In the genomic region with DNA sequence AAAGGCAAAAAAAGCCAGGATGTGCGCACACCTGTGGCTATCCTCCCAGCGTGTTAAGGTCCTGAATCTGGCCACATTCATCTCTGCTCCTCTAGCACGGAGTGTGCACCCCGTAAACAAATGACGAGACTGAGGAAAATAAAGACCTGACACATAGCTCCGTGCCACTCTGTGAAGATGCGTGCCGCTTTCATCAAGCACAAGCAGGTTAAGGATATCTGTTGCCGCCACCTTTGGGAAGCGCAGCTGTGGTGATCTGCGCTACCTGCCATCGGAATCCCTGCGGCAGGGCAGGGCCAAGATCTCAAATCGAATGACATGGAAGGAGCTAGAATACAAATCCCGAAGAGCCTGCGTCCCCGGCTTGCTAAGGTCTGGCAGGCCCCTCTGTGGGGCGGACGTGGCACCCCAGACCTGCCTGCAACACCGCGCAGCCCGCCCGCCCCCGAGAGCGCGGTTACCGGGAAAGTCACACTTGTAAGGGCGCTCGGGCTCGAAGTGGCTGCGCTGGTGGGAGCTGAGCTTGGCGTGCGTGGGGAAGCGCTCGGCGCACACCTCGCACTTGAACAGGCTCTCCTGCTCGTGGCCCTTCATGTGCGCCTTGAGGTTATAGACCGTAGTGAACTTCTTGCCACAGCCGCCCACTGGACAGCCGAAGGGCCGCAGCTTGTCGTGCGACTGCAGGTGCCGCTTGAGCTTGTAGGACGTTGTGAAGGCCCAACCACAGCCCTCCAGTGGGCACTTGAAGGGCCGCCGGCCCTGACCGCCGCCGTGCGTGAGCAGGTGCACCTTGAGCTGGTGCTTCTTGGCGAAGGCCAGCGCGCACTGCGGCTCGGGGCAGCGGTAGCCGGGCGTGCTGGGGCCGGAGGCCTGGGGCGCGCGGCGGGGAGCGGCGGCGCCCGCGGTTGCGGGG, we compare ENCODE assay signal across 8 cellular contexts. TPM values are rescaled to one million over a fixed set of nuclear protein-coding genes. Genes with fewer than 3 reads are reported as not detected.
DNase-seq lines count a peak whose midpoint lies in the region; ATAC-seq, FAIRE-seq and TF ChIP-seq lines count a peak whose summit lies in the region.

No MANE protein-coding gene starts in this region.

- no peaks in the 10 kb centered on the region for H3K9me3 Mint-ChIP-seq in central memory CD8-positive, alpha-beta T cell

- peak in 1 of 2 experiments; percentile 33; a peak in 2 of 4 replicates for TF ChIP-seq POLR2A in HepG2 (IDR thresholded peaks at IDR 0.05; ENCODE audit: insufficient read depth in 1 of 2, low read depth in 2 of 2, low read length in 2 of 2)

- ATAC-seq in GM19467 (IDR thresholded peaks at IDR 0.05; ENCODE audit: unreplicated experiment) (peak; percentile 21), HG03521 (IDR thresholded peaks at IDR 0.05; ENCODE audit: unreplicated experiment) (peak; percentile 13), T-helper 17 cell (no peak), HepG2 (peak; percentile 26)
- no peak for ATAC-seq in central memory CD8-positive, alpha-beta T cell (replicated peaks; ENCODE audit: extremely low read depth, poor library complexity, severe bottlenecking)

- H3K27ac ChIP-seq in HepG2 (ENCODE audit: extremely low read length, insufficient read depth, low read length): peak overlapping the region; percentile 90

- peak overlapping the region; percentile 91 for H3K4me3 Mint-ChIP-seq in T-helper 17 cell
- peak overlapping the region; percentile 79 for H3K4me3 Mint-ChIP-seq in central memory CD8-positive, alpha-beta T cell

- no peak for TF ChIP-seq RAD21 in HepG2 (CRISPR knock-in tag; IDR thresholded peaks at IDR 0.05)

- BruUV-seq in HepG2 (replicated peaks; lab: Mats Ljungman, UMichigan): no TSS peak

- peaks cover 49% of the 10 kb centered on the region for H3K79me2 ChIP-seq in HepG2 (ENCODE audit: insufficient read depth, low read length)

- WGBS in HepG2 (ENCODE audit: low lambda C conversion rate): 2% methylated on average over 26 of the region's 72 CpGs

- peak; percentile 16 for TF ChIP-seq CTCF in HepG2 (CRISPR knock-in tag; IDR thresholded peaks at IDR 0.05)

- peaks cover under 1% of the 10 kb centered on the region for H3K36me3 Mint-ChIP-seq in T-helper 17 cell (ENCODE audit: low read depth)
- peaks cover 29% of the 10 kb centered on the region for H3K36me3 Mint-ChIP-seq in central memory CD8-positive, alpha-beta T cell (ENCODE audit: insufficient read depth)

- peaks cover 21% of the 10 kb centered on the region for H4K20me1 ChIP-seq in HepG2 (ENCODE audit: insufficient read depth, low read length)

- H3K27me3 Mint-ChIP-seq in T-helper 17 cell: no peaks in the 10 kb centered on the region
- H3K27me3 Mint-ChIP-seq in central memory CD8-positive, alpha-beta T cell: no peaks in the 10 kb centered on the region

- peaks cover 35% of the 10 kb centered on the region for H3K4me1 Mint-ChIP-seq in T-helper 17 cell
- peaks cover 41% of the 10 kb centered on the region for H3K4me1 Mint-ChIP-seq in central memory CD8-positive, alpha-beta T cell

- peak overlapping the region; percentile 90 for H3K27ac Mint-ChIP-seq in T-helper 17 cell
- H3K27ac Mint-ChIP-seq in central memory CD8-positive, alpha-beta T cell (ENCODE audit: low read depth): peak overlapping the region; percentile 81

- intact Hi-C loops in HepG2 (cut with micrococcal nuclease; ENCODE audit: unreplicated experiment): no loop called here

- CTCF ChIA-PET in HepG2 (lab: Yijun Ruan, JAX; ENCODE audit: low intra/inter-chr PET ratio, low total read pairs): no interaction called here

- no peak for FAIRE-seq in HepG2 (lab: Jason Lieb, UNC)

- peak overlapping the region; percentile 95 for H3K9ac ChIP-seq in HepG2 (ENCODE audit: insufficient read depth, low read depth, low read length)

- in situ Hi-C loops in HepG2 (cut with HindIII; ENCODE audit: extremely low pct_ligation_motif_present, low pct_unique_long_range_greater_than_20kb): no loop called here

- no peaks in the 10 kb centered on the region; a peak in 1 of 5 replicates for H3K27me3 ChIP-seq in HepG2 (ENCODE audit: control insufficient read depth in 1 of 2, insufficient read depth in 2 of 2, low read length in 2 of 2)

- DNase-seq in EL (peak; percentile 45), T-helper 17 cell (peak; percentile 12 to 21 (median 15)), HepG2 (ENCODE audit: low spot score) (no peak), A172 (ENCODE audit: low spot score) (no peak)
- DNase-seq in central memory CD8-positive, alpha-beta T cell (ENCODE audit: low spot score in 2 of 2): peak; percentile 18
- peak; percentile 17 for DNase-seq in stimulated activated CD8-positive, alpha-beta memory T cell treated with anti-CD3 and anti-CD28 coated beads, Interleukin-12 subunit alpha, Interleukin-12 subunit beta, amount 100 ng/mL, for 4 hours (ENCODE audit: low read depth)

- peak overlapping the region; percentile 68 to 95 (median 76) for H3K4me3 ChIP-seq in HepG2 (replicated peaks in 1 of 3; ENCODE audit: insufficient read depth in 1 of 3, low read depth in 2 of 3, low read length in 3 of 3)

- peaks cover 6 to 17% of the 10 kb centered on the region in 2 experiments for H3K36me3 ChIP-seq in HepG2 (replicated peaks in 1 of 2; ENCODE audit: control insufficient read depth in 1 of 2, insufficient read depth in 2 of 2, low read length in 2 of 2)

- no peak overlapping the region for H2AFZ ChIP-seq in HepG2 (ENCODE audit: low read length)

- H3K4me1 ChIP-seq in HepG2 (ENCODE audit: insufficient read depth, low read length): peaks cover 63% of the 10 kb centered on the region

- POLR2A ChIA-PET in HepG2 (lab: Yijun Ruan, JAX): interaction anchor here (1.1 to 3.6 kb wide), 13 partner anchors 9 to 295 kb away, joined by 3 to 39 read pairs (median 9); partner anchors contain the start of genes ALDH1L1, CHST13 and KLF15

- no peaks in the 10 kb centered on the region for H3K9me3 ChIP-seq in T-helper 17 cell (ENCODE audit: control insufficient read depth, low read length, poor library complexity, severe bottlenecking)
- no peaks in the 10 kb centered on the region for H3K9me3 ChIP-seq in HepG2 (ENCODE audit: low read length)

- TF ChIP-seq EP300 in HepG2 (IDR thresholded peaks at IDR 0.05; ENCODE audit: low read depth in 2 of 2, low read length in 2 of 2) (no peak), HepG2 (CRISPR knock-in tag; IDR thresholded peaks at IDR 0.05; ENCODE audit: borderline replicate concordance) (no peak)

- peak overlapping the region; percentile 87 for H3K4me2 ChIP-seq in HepG2 (ENCODE audit: low read depth, low read length)

RNA-seq across cellular contexts. Expression of gene ZXDC, which starts 0.9 kb away (rescaled TPM):
- total RNA-seq in T-helper 17 cell (10 to 100 TPM; 57.2 to 59.0 TPM), HepG2 (2016; rRNA removed; fragmentation: Illumina TruSeq; extraction: Trizol) (14.7 and 21.2 TPM in 2 replicates)
- total RNA-seq in HepG2 (2016; cell fraction: cytosol; rRNA removed; fragmentation: Illumina TruSeq; extraction: Trizol; ENCODE audit: low read depth): 3.8 and 5.1 TPM in 2 replicates
- 14.1 and 20.6 TPM in 2 replicates for total RNA-seq in HepG2 (2016; cell fraction: insoluble cytoplasmic fraction; rRNA removed; fragmentation: Illumina TruSeq; extraction: Trizol)
- total RNA-seq in HepG2 (2016; cell fraction: membrane; rRNA removed; fragmentation: Illumina TruSeq; extraction: Trizol): 8.3 and 8.6 TPM in 2 replicates
- total RNA-seq in HepG2 (2016; cell fraction: nucleus; rRNA removed; fragmentation: Illumina TruSeq; extraction: Trizol): 34.2 and 37.1 TPM in 2 replicates
- 17.6 and 22.1 TPM in 2 replicates for polyA plus RNA-seq in HepG2 (2011; rRNA removed)
- polyA plus RNA-seq in HepG2 (2011; cell fraction: cytosol; rRNA removed): 11.0 and 12.5 TPM in 2 replicates
- 66.1 and 66.9 TPM in 2 replicates for polyA plus RNA-seq in HepG2 (2011; cell fraction: nucleus; rRNA removed)
- 15.7 and 19.2 TPM in 2 replicates for polyA plus RNA-seq in HepG2 (2012)
- 1.2 TPM in 2 replicates for polyA plus RNA-seq in HepG2 (2016; cell fraction: cytosol; fragmentation: Illumina TruSeq; extraction: Trizol; ENCODE audit: low read depth)
- 9.6 and 12.3 TPM in 2 replicates for polyA plus RNA-seq in HepG2 (2016; cell fraction: insoluble cytoplasmic fraction; fragmentation: Illumina TruSeq; extraction: Trizol; ENCODE audit: low read depth)
- polyA plus RNA-seq in HepG2 (2016; cell fraction: membrane; fragmentation: Illumina TruSeq; extraction: Trizol; ENCODE audit: low read depth): 2.8 TPM in 2 replicates
- polyA plus RNA-seq in HepG2 (2016; cell fraction: nucleus; fragmentation: Illumina TruSeq; extraction: Trizol; ENCODE audit: insufficient read depth, low read depth): 46.7 and 52.0 TPM in 2 replicates
- polyA minus RNA-seq in HepG2 (2011; rRNA and poly(A)+ RNA removed; ENCODE audit: low replicate concordance): 30.7 and 49.9 TPM in 2 replicates
- polyA minus RNA-seq in HepG2 (2011; cell fraction: cytosol; rRNA and poly(A)+ RNA removed): 19.2 and 20.2 TPM in 2 replicates
- polyA minus RNA-seq in HepG2 (2011; cell fraction: nucleus; rRNA and poly(A)+ RNA removed): 69.8 and 75.6 TPM in 2 replicates
- total RNA-seq in A172 (2014; rRNA removed; shearing (Covaris generic)): 19.2 and 24.0 TPM in 2 replicates

RNA-seq across cellular contexts. Expression of gene UROC1, which starts 42.8 kb away (rescaled TPM):
- total RNA-seq in T-helper 17 cell (not detected), HepG2 (2016; rRNA removed; fragmentation: Illumina TruSeq; extraction: Trizol) (0.71 and 0.74 TPM in 2 replicates)
- total RNA-seq in HepG2 (2016; cell fraction: cytosol; rRNA removed; fragmentation: Illumina TruSeq; extraction: Trizol; ENCODE audit: low read depth): 0.09 TPM in 1 of 2 replicates, not detected in the other
- 0.39 and 0.97 TPM in 2 replicates for total RNA-seq in HepG2 (2016; cell fraction: insoluble cytoplasmic fraction; rRNA removed; fragmentation: Illumina TruSeq; extraction: Trizol)
- 0.24 and 0.25 TPM in 2 replicates for total RNA-seq in HepG2 (2016; cell fraction: membrane; rRNA removed; fragmentation: Illumina TruSeq; extraction: Trizol)
- total RNA-seq in HepG2 (2016; cell fraction: nucleus; rRNA removed; fragmentation: Illumina TruSeq; extraction: Trizol): 0.69 and 0.87 TPM in 2 replicates
- 1.3 and 2.0 TPM in 2 replicates for polyA plus RNA-seq in HepG2 (2011; rRNA removed)
- 0.65 and 0.95 TPM in 2 replicates for polyA plus RNA-seq in HepG2 (2011; cell fraction: cytosol; rRNA removed)
- polyA plus RNA-seq in HepG2 (2011; cell fraction: nucleus; rRNA removed): 6.6 and 8.2 TPM in 2 replicates
- 1.1 and 2.5 TPM in 2 replicates for polyA plus RNA-seq in HepG2 (2012)
- 0.12 and 0.17 TPM in 2 replicates for polyA plus RNA-seq in HepG2 (2016; cell fraction: cytosol; fragmentation: Illumina TruSeq; extraction: Trizol; ENCODE audit: low read depth)
- 0.78 and 0.88 TPM in 2 replicates for polyA plus RNA-seq in HepG2 (2016; cell fraction: insoluble cytoplasmic fraction; fragmentation: Illumina TruSeq; extraction: Trizol; ENCODE audit: low read depth)
- polyA plus RNA-seq in HepG2 (2016; cell fraction: membrane; fragmentation: Illumina TruSeq; extraction: Trizol; ENCODE audit: low read depth): 0.21 and 0.22 TPM in 2 replicates
- polyA plus RNA-seq in HepG2 (2016; cell fraction: nucleus; fragmentation: Illumina TruSeq; extraction: Trizol; ENCODE audit: insufficient read depth, low read depth): 2.7 and 2.8 TPM in 2 replicates
- 2.2 TPM in 1 of 2 replicates, not detected in the other for polyA minus RNA-seq in HepG2 (2011; rRNA and poly(A)+ RNA removed; ENCODE audit: low replicate concordance)
- 0.53 and 0.59 TPM in 2 replicates for polyA minus RNA-seq in HepG2 (2011; cell fraction: cytosol; rRNA and poly(A)+ RNA removed)
- 0.75 and 1.2 TPM in 2 replicates for polyA minus RNA-seq in HepG2 (2011; cell fraction: nucleus; rRNA and poly(A)+ RNA removed)
- not detected in 2 replicates for total RNA-seq in A172 (2014; rRNA removed; shearing (Covaris generic))

RNA-seq across cellular contexts. Expression of gene CHST13, which starts 49.2 kb away (rescaled TPM):
- under 1 TPM; 0.15 to 0.18 TPM for total RNA-seq in T-helper 17 cell
- 16.1 and 43.1 TPM in 2 replicates for total RNA-seq in HepG2 (2016; rRNA removed; fragmentation: Illumina TruSeq; extraction: Trizol)
- total RNA-seq in HepG2 (2016; cell fraction: cytosol; rRNA removed; fragmentation: Illumina TruSeq; extraction: Trizol; ENCODE audit: low read depth): 8.0 and 11.1 TPM in 2 replicates
- total RNA-seq in HepG2 (2016; cell fraction: insoluble cytoplasmic fraction; rRNA removed; fragmentation: Illumina TruSeq; extraction: Trizol): 15.2 and 40.9 TPM in 2 replicates
- 18.0 and 22.7 TPM in 2 replicates for total RNA-seq in HepG2 (2016; cell fraction: membrane; rRNA removed; fragmentation: Illumina TruSeq; extraction: Trizol)
- 29.6 and 33.9 TPM in 2 replicates for total RNA-seq in HepG2 (2016; cell fraction: nucleus; rRNA removed; fragmentation: Illumina TruSeq; extraction: Trizol)
- 32.0 and 50.7 TPM in 2 replicates for polyA plus RNA-seq in HepG2 (2011; rRNA removed)
- 31.3 and 65.1 TPM in 2 replicates for polyA plus RNA-seq in HepG2 (2011; cell fraction: cytosol; rRNA removed)
- polyA plus RNA-seq in HepG2 (2011; cell fraction: nucleus; rRNA removed): 65.1 and 66.5 TPM in 2 replicates
- polyA plus RNA-seq in HepG2 (2012): 30.3 and 44.6 TPM in 2 replicates
- 10.6 and 12.9 TPM in 2 replicates for polyA plus RNA-seq in HepG2 (2016; cell fraction: cytosol; fragmentation: Illumina TruSeq; extraction: Trizol; ENCODE audit: low read depth)
- polyA plus RNA-seq in HepG2 (2016; cell fraction: insoluble cytoplasmic fraction; fragmentation: Illumina TruSeq; extraction: Trizol; ENCODE audit: low read depth): 21.1 and 21.2 TPM in 2 replicates
- polyA plus RNA-seq in HepG2 (2016; cell fraction: membrane; fragmentation: Illumina TruSeq; extraction: Trizol; ENCODE audit: low read depth): 18.9 and 20.1 TPM in 2 replicates
- polyA plus RNA-seq in HepG2 (2016; cell fraction: nucleus; fragmentation: Illumina TruSeq; extraction: Trizol; ENCODE audit: insufficient read depth, low read depth): 72.0 and 85.3 TPM in 2 replicates
- polyA minus RNA-seq in HepG2 (2011; rRNA and poly(A)+ RNA removed; ENCODE audit: low replicate concordance): 47.2 TPM in 1 of 2 replicates, not detected in the other
- 30.8 and 35.4 TPM in 2 replicates for polyA minus RNA-seq in HepG2 (2011; cell fraction: cytosol; rRNA and poly(A)+ RNA removed)
- 5.7 and 6.3 TPM in 2 replicates for polyA minus RNA-seq in HepG2 (2011; cell fraction: nucleus; rRNA and poly(A)+ RNA removed)
- 0.26 TPM in 1 of 2 replicates, not detected in the other for total RNA-seq in A172 (2014; rRNA removed; shearing (Covaris generic))

Comparison
In these comparisons a context has a peak if more than half of its experiments do, and no peak if none do; other contexts are left out.
1. DNase-seq: peak in EL (single experiment), T-helper 17 cell (3 of 3), central memory CD8-positive, alpha-beta T cell (2 of 2) and stimulated activated CD8-positive, alpha-beta memory T cell treated with anti-CD3 and anti-CD28 coated beads, Interleukin-12 subunit alpha, Interleukin-12 subunit beta, amount 100 ng/mL, for 4 hours (single experiment); none in HepG2 (single experiment) and A172 (single experiment).
2. ATAC-seq: peak in GM19467 (single experiment), HG03521 (single experiment) and HepG2 (single experiment); none in T-helper 17 cell (single experiment) and central memory CD8-positive, alpha-beta T cell (single experiment).